In the genomic region with DNA sequence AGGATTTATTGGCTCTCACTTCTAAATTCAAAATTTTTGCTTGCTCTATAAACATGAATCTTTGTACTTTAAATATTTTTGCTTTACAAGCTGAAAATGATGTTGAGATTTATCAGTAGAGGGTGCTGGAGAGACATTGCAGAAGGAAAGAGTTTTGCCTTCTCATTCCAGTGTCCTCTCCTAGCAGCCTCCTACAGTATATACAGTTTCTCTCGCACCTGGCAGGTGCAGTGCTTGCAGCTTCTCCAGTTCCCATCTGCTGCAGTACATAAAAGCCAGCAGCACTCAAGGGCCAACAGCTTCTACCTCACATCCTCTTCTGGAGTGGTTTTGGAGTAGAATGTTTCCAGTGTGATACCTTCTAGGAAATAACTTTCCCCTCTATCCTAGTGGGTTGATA, we compare ENCODE assay signal across 12 cellular contexts.
DNase-seq lines count a peak whose midpoint lies in the region; ATAC-seq and TF ChIP-seq lines count a peak whose summit lies in the region.
"Had no signal": no experiment of that assay in that cellular context is flagged by ENCODE, and none has a peak within 500 bp of the region (broad histone marks: within the 10 kb centered on the region; RNA-seq: fewer than 3 reads in every experiment).

No MANE protein-coding gene starts in this region.

- no peak overlapping the region for H3K27ac ChIP-seq in Panc1 (ENCODE audit: low read length)
- no peak overlapping the region for H3K27ac ChIP-seq in stomach
- H3K27ac ChIP-seq: Peyer's patch, spleen, thyroid gland had no signal

- ATAC-seq in Panc1 (no peak), GM21619 (IDR thresholded peaks at IDR 0.05; ENCODE audit: unreplicated experiment) (no peak), HG03095 (IDR thresholded peaks at IDR 0.05; ENCODE audit: unreplicated experiment) (no peak)
- ATAC-seq: left cardiac atrium had no signal

- intact Hi-C loops in Panc1 (cut with micrococcal nuclease; ENCODE audit: unreplicated experiment): no loop called here
- intact Hi-C loops in stomach (cut with DNase I; ENCODE audit: low total_unique reads): no loop called here

- peak; percentile 74 for TF ChIP-seq CTCF in LNCaP clone FGC (IDR thresholded peaks at IDR 0.05; ENCODE audit: control insufficient read depth, extremely low read depth, insufficient read depth)
- peak; percentile 36 for TF ChIP-seq CTCF in Panc1 (IDR thresholded peaks at IDR 0.05)
- no peak for TF ChIP-seq CTCF in stomach (IDR thresholded peaks at IDR 0.05)

- no peak overlapping the region for H3K4me3 ChIP-seq in LNCaP clone FGC (ENCODE audit: low read depth, low read length)
- H3K4me3 ChIP-seq in Panc1 (ENCODE audit: low read depth in 2 of 2, low read length in 2 of 2): no peak overlapping the region
- no peak overlapping the region for H3K4me3 ChIP-seq in stomach
- H3K4me3 ChIP-seq: Peyer's patch, spleen, thyroid gland had no signal

- H3K4me1 ChIP-seq in Panc1 (ENCODE audit: control insufficient read depth, insufficient read depth, low read length) (no peaks in the 10 kb centered on the region), stomach (no peaks in the 10 kb centered on the region)
- H3K4me1 ChIP-seq: Peyer's patch, spleen, thyroid gland had no signal

- POLR2A ChIA-PET in Panc1 (lab: Charles Lee): no interaction called here

- no peak for TF ChIP-seq EP300 in stomach (IDR thresholded peaks at IDR 0.05)

- in situ Hi-C loops in Panc1 (cut with HindIII; ENCODE audit: low pct_unique_long_range_greater_than_20kb, low sequenced_read_pairs): no loop called here

- H3K27me3 ChIP-seq in Panc1 (ENCODE audit: control insufficient read depth, insufficient read depth, low read length) (no peaks in the 10 kb centered on the region), stomach (no peaks in the 10 kb centered on the region)
- H3K27me3 ChIP-seq: Peyer's patch, spleen, thyroid gland had no signal

- H3K9me3 ChIP-seq in Panc1 (ENCODE audit: control insufficient read depth, insufficient read depth, low read depth, low read length) (no peaks in the 10 kb centered on the region), stomach (no peaks in the 10 kb centered on the region)
- H3K9me3 ChIP-seq: Peyer's patch, spleen, thyroid gland had no signal

- WGBS in stomach, 5 donors: 25 to 58% (median 30%) methylated on average over 1 of the region's 1 CpG

- no peaks in the 10 kb centered on the region for H3K36me3 ChIP-seq in Panc1 (ENCODE audit: control insufficient read depth, insufficient read depth, low read length)
- H3K36me3 ChIP-seq in stomach: no peaks in the 10 kb centered on the region
- H3K36me3 ChIP-seq: Peyer's patch, spleen, thyroid gland had no signal

- TF ChIP-seq POLR2A in stomach (IDR thresholded peaks at IDR 0.05): no peak

- DNase-seq in COLO829 (ENCODE audit: low spot score) (peak; percentile 12), LNCaP clone FGC (ENCODE audit: low read depth) (no peak), Panc1 (ENCODE audit: low read depth, low spot score) (no peak), iPS DF 4.7 (ENCODE audit: extremely low read depth, low spot score) (peak; percentile 30), stomach (no peak), ureter (ENCODE audit: low spot score) (no peak)
- DNase-seq: left cardiac atrium, Peyer's patch, spleen, thyroid gland had no signal

- CTCF ChIA-PET in Panc1 (lab: Charles Lee): interaction anchor here (0.6 kb wide), 2 partner anchors 10 to 478 kb away, joined by 3 read pairs; no protein-coding TSS in a partner anchor

- BruUV-seq in Panc1 (replicated peaks; lab: Mats Ljungman, UMichigan): no TSS peak

Comparison
In these comparisons a context has a peak if more than half of its experiments do, and no peak if none do; other contexts are left out.
1. DNase-seq: peak in COLO829 (single experiment) and iPS DF 4.7 (single experiment); none in LNCaP clone FGC (single experiment), Panc1 (single experiment), stomach (single experiment) and ureter (single experiment).
2. CTCF ChIP-seq: peak in LNCaP clone FGC (single experiment) and Panc1 (single experiment); none in stomach (0 of 7).